Comparison of ENCODE assay signal across 8 cellular contexts in genomic region chr12:53674977-53675700, GRCh38. TPM values are rescaled to one million over a fixed set of nuclear protein-coding genes. Genes with fewer than 3 reads are reported as not detected.
DNase-seq lines count a peak whose midpoint lies in the region; ATAC-seq, FAIRE-seq and TF ChIP-seq lines count a peak whose summit lies in the region.

No MANE protein-coding gene starts in this region.

- no peak for TF ChIP-seq EP300 in A549 (IDR thresholded peaks at IDR 0.05)

- TSS peak; percentile 73 for BruUV-seq in MCF 10A (replicated peaks; lab: Mats Ljungman, UMichigan)

- CTCF ChIA-PET in A549 (lab: Yijun Ruan, JAX) (interaction anchor here (0.5 to 11.3 kb wide), 57 partner anchors 7 to 259 kb away, joined by 3 to 148 read pairs (median 4); partner anchors contain the start of genes ATF7, CALCOCO1 and TARBP2), MCF 10A (lab: Yijun Ruan, JAX) (interaction anchor here (0.6 to 3.2 kb wide), 24 partner anchors 8 to 364 kb away, joined by 3 to 37 read pairs (median 4); no protein-coding TSS in a partner anchor), HEK293T (lab: Yijun Ruan, JAX) (interaction anchor here (0.5 to 2.0 kb wide), 14 partner anchors 10 to 611 kb away, joined by 3 to 9 read pairs (median 3); no protein-coding TSS in a partner anchor)

- no peak for TF ChIP-seq RAD21 in A549 (conservative IDR thresholded peaks at IDR 0.05 in 1 of 2, IDR thresholded peaks at IDR 0.05 in 1 of 2)

- H3K9me3 ChIP-seq in A549 (no peaks in the 10 kb centered on the region), mononuclear cell (ENCODE audit: low read depth, low read length) (no peaks in the 10 kb centered on the region)

- DNase-seq in A549 (ENCODE audit: low read depth in 1 of 2, low spot score in 1 of 2): no peak
- peak; percentile 3 for DNase-seq in HK-2 (ENCODE audit: unreplicated experiment)
- DNase-seq in MCF 10A (ENCODE audit: unreplicated experiment): peak; percentile 26
- no peak for DNase-seq in KBM-7
- DNase-seq in hypothalamus (lab: John Stamatoyannopoulos, UW): no peak
- no peak for DNase-seq in HEK293T (ENCODE audit: extremely low spot score)
- no peak for DNase-seq in MV-4-11 (lab: John Stamatoyannopoulos, UW)

- H3K4me3 Mint-ChIP-seq in MCF 10A (ENCODE audit: unreplicated experiment): peak overlapping the region; percentile 83

- peaks cover 56% of the 10 kb centered on the region for H3K36me3 Mint-ChIP-seq in MCF 10A (ENCODE audit: insufficient read depth, unreplicated experiment)

- FAIRE-seq in A549 (lab: Jason Lieb, UNC): no peak

- H3K27ac Mint-ChIP-seq in MCF 10A (ENCODE audit: low read depth, unreplicated experiment): peak overlapping the region; percentile 80

- no peaks in the 10 kb centered on the region for H3K9me3 Mint-ChIP-seq in MCF 10A (ENCODE audit: unreplicated experiment)

- H3K27me3 Mint-ChIP-seq in MCF 10A (ENCODE audit: insufficient read depth, unreplicated experiment): peaks cover 12% of the 10 kb centered on the region

- peak overlapping the region; percentile 70 for H3K4me3 ChIP-seq in A549
- H3K4me3 ChIP-seq in mononuclear cell (ENCODE audit: low read length): peak overlapping the region; percentile 65

- WGBS in A549 (ENCODE audit: missing lambda C conversion rate): 8% methylated on average over 8 of the region's 8 CpGs

- POLR2A ChIA-PET in A549 (lab: Yijun Ruan, JAX): interaction anchor here (0.7 to 1.9 kb wide), 16 partner anchors 11 to 174 kb away, joined by 3 to 43 read pairs (median 4); partner anchors contain the start of genes ATF7 and TARBP2
- POLR2A ChIA-PET in MCF 10A (lab: Yijun Ruan, JAX): interaction anchor here (0.5 to 4.1 kb wide), 33 partner anchors 8 to 717 kb away, joined by 3 to 88 read pairs (median 4); partner anchors contain the start of genes AAAS, ATF7, CALCOCO1 and MAP3K12
- POLR2A ChIA-PET in HEK293T (lab: Yijun Ruan, JAX): interaction anchor here (0.6 to 6.6 kb wide), 24 partner anchors 10 to 376 kb away, joined by 3 to 129 read pairs (median 4); partner anchors contain the start of genes AAAS, ATF7, MYG1 and TARBP2

- TF ChIP-seq POLR2A in A549 (IDR thresholded peaks at IDR 0.05; ENCODE audit: low read length): no peak

- H3K4me1 Mint-ChIP-seq in MCF 10A (ENCODE audit: insufficient read depth, unreplicated experiment): peaks cover 10% of the 10 kb centered on the region

- peak overlapping the region; percentile 91 to 94 for H3K27ac ChIP-seq in A549

- intact Hi-C loops in MCF 10A (cut with micrococcal nuclease): loop anchor here (10.0 kb wide), 1 partner anchor 350 kb away; the partner anchor contains the start of gene AAAS

- peaks cover 21% of the 10 kb centered on the region for H3K27me3 ChIP-seq in mononuclear cell (ENCODE audit: insufficient read depth, low read length)

- in situ Hi-C loops in KBM-7 (cut with MboI; ENCODE audit: low pct_unique_long_range_greater_than_20kb, low sequenced_read_pairs): no loop called here

- no peak for TF ChIP-seq CTCF in A549 (IDR thresholded peaks at IDR 0.05)
- TF ChIP-seq CTCF in MCF 10A (IDR thresholded peaks at IDR 0.05; ENCODE audit: unreplicated experiment): no peak

- H3K4me2 ChIP-seq in A549: peak overlapping the region; percentile 77

- H3K4me1 ChIP-seq in A549: peaks cover 19% of the 10 kb centered on the region; the same call in 2 of the 3 replicates
- H3K4me1 ChIP-seq in mononuclear cell (ENCODE audit: insufficient read depth, low read length): peaks cover 25% of the 10 kb centered on the region

- no peak; a peak in 1 of 6 replicates for ATAC-seq in A549

TF ChIP-seq in A549, 52 proteins besides CTCF, POLR2A, EP300 and RAD21:
- TF ChIP-seq ESRRA (IDR thresholded peaks at IDR 0.05; ENCODE audit: borderline replicate concordance, low read length) (no peak), PHF8 (IDR thresholded peaks at IDR 0.05; ENCODE audit: borderline replicate concordance, low read depth) (0 out of 2 replicates have a peak, but pooled peaks have one; percentile 10), ZC3H11A (IDR thresholded peaks at IDR 0.05) (no peak)

TF ChIP-seq in HEK293T, 16 proteins besides CTCF, POLR2A, EP300 and RAD21:
- TF ChIP-seq L3MBTL2 (conservative IDR thresholded peaks at IDR 0.05): no peak
- no peak for TF ChIP-seq ZNF384 (IDR thresholded peaks at IDR 0.05)

RNA-seq across cellular contexts. Expression of gene ATP5MC2, which starts 0.7 kb away (rescaled TPM):
- polyA plus RNA-seq in A549 (2011; rRNA removed) (402 and 678 TPM in 2 replicates), A549 (2017; fragmentation: RNase III; extraction: RNeasy Plus Mini Kit Qiagen cat#74134 plus additional on column Dnase treatment) (540 to 553 TPM (median 542 TPM) in 3 replicates)
- 681 and 867 TPM in 2 replicates for polyA plus RNA-seq in A549 (2012; cell fraction: cytosol; rRNA removed)
- polyA plus RNA-seq in A549 (2012; cell fraction: nucleus; rRNA removed): 456 and 509 TPM in 2 replicates
- polyA minus RNA-seq in A549 (2011; rRNA and poly(A)+ RNA removed): 1,209 and 1,762 TPM in 2 replicates
- total RNA-seq in MCF 10A (2022) (328 and 381 TPM in 2 replicates), mononuclear cell (149 TPM)

RNA-seq across cellular contexts. Expression of gene ATF7, which starts 49.0 kb away (rescaled TPM):
- polyA plus RNA-seq in A549 (2011; rRNA removed) (38.7 and 38.9 TPM in 2 replicates), A549 (2017; fragmentation: RNase III; extraction: RNeasy Plus Mini Kit Qiagen cat#74134 plus additional on column Dnase treatment) (22.9 to 23.3 TPM (median 23.0 TPM) in 3 replicates)
- polyA plus RNA-seq in A549 (2012; cell fraction: cytosol; rRNA removed): 13.3 and 13.9 TPM in 2 replicates
- 15.2 and 21.6 TPM in 2 replicates for polyA plus RNA-seq in A549 (2012; cell fraction: nucleus; rRNA removed)
- 38.8 and 40.4 TPM in 2 replicates for polyA minus RNA-seq in A549 (2011; rRNA and poly(A)+ RNA removed)
- total RNA-seq in MCF 10A (2022) (39.6 and 40.8 TPM in 2 replicates), mononuclear cell (8.0 TPM)

RNA-seq across cellular contexts. Expression of gene CALCOCO1, which starts 52.1 kb away (rescaled TPM):
- polyA plus RNA-seq in A549 (2011; rRNA removed): 41.5 and 54.5 TPM in 2 replicates
- polyA plus RNA-seq in A549 (2012; cell fraction: cytosol; rRNA removed): 15.6 and 21.3 TPM in 2 replicates
- 59.4 and 69.1 TPM in 2 replicates for polyA plus RNA-seq in A549 (2012; cell fraction: nucleus; rRNA removed)
- polyA plus RNA-seq in A549 (2017; fragmentation: RNase III; extraction: RNeasy Plus Mini Kit Qiagen cat#74134 plus additional on column Dnase treatment): 18.7 to 28.8 TPM (median 28.7 TPM) in 3 replicates
- polyA minus RNA-seq in A549 (2011; rRNA and poly(A)+ RNA removed): 49.6 and 75.0 TPM in 2 replicates
- 49.4 and 74.6 TPM in 2 replicates for total RNA-seq in MCF 10A (2022)
- 69.4 TPM for total RNA-seq in mononuclear cell

Comparison
In these comparisons a context has a peak if more than half of its experiments do, and no peak if none do; other contexts are left out.
1. DNase-seq: peak in HK-2 (single experiment) and MCF 10A (single experiment); none in A549 (0 of 2), KBM-7 (single experiment), hypothalamus (0 of 51), HEK293T (single experiment) and MV-4-11 (single experiment).